ENCODE assay signal across 8 cellular contexts in genomic region chr17:35849469-35850348, GRCh38. TPM values are rescaled to one million over a fixed set of nuclear protein-coding genes. Genes with fewer than 3 reads are reported as not detected.
A peak's percentile ranks its signal among the peaks of the same experiment; 100 is the strongest.
DNase-seq lines count a peak whose midpoint lies in the region; ATAC-seq, FAIRE-seq and TF ChIP-seq lines count a peak whose summit lies in the region.
"Had no signal": no experiment of that assay in that cellular context is flagged by ENCODE, and none has a peak within 500 bp of the region (broad histone marks: within the 10 kb centered on the region; RNA-seq: fewer than 3 reads in every experiment).

No MANE protein-coding gene starts in this region.

- TF ChIP-seq RAD21 in K562 (CRISPR knock-in tag; conservative IDR thresholded peaks at IDR 0.05 in 1 of 2, IDR thresholded peaks at IDR 0.05 in 1 of 2) = peak; percentile 54 to 84

- H3K79me2 ChIP-seq in K562 (ENCODE audit: control insufficient read depth, insufficient read depth, low read length) = no peaks in the 10 kb centered on the region

- H3K27ac ChIP-seq in K562 (ENCODE audit: extremely low read depth, low read depth, low read length) = no peak overlapping the region
- no peak overlapping the region for H3K27ac ChIP-seq in aorta (ENCODE audit: low read depth in 1 of 2, low read length in 2 of 2)
- H3K27ac ChIP-seq: epithelial cell of prostate had no signal

- CTCF ChIA-PET in K562 (lab: Yijun Ruan, JAX; ENCODE audit: low intra/inter-chr PET ratio) = interaction anchor here (0.8 to 1.4 kb wide), 3 partner anchors 120 to 299 kb away, joined by 5 read pairs; no protein-coding TSS in a partner anchor

- BruUV-seq in K562 (replicated peaks; lab: Mats Ljungman, UMichigan) = no TSS peak

- intact Hi-C loops in K562 (cut with micrococcal nuclease) = loop anchor here (5.0 to 10.0 kb wide), 3 partner anchors 93 to 295 kb away; partner anchors contain the start of gene LYZL6
- intact Hi-C loops in aorta (cut with DNase I) = no loop called here

- H4K20me1 ChIP-seq in K562 (replicated peaks; ENCODE audit: control insufficient read depth, insufficient read depth, low read length) = no peaks in the 10 kb centered on the region

- no peak overlapping the region for H3K9ac ChIP-seq in K562 (ENCODE audit: insufficient read depth in 1 of 2, low read depth in 2 of 2, low read length in 2 of 2)

- H2AFZ ChIP-seq in K562 (ENCODE audit: low read depth, low read length) = no peak overlapping the region

- ATAC-seq in K562 (peak; percentile 92), aorta (ENCODE audit: low FRiP score) (no peak)

- 30% methylated on average over 7 of the region's 7 CpGs for WGBS in K562 (ENCODE audit: insufficient coverage, low coverage, missing lambda C conversion rate)
- WGBS in aorta, 2 donors = 61 to 64% methylated on average over 7 of the region's 7 CpGs

- H3K4me1 ChIP-seq in K562 (replicated peaks in 1 of 2; ENCODE audit: control insufficient read depth in 2 of 2, insufficient read depth in 2 of 2, low read length in 2 of 2) = no peaks in the 10 kb centered on the region
- H3K4me1 ChIP-seq in aorta (ENCODE audit: control insufficient read depth in 1 of 2, insufficient read depth in 2 of 2, low read length in 2 of 2) = no peaks in the 10 kb centered on the region

- no peak overlapping the region for H3K4me2 ChIP-seq in K562 (ENCODE audit: insufficient read depth, low read length)

- H3K27me3 ChIP-seq in K562 (ENCODE audit: control insufficient read depth in 2 of 2, insufficient read depth in 2 of 2, low read length in 2 of 2) (no peaks in the 10 kb centered on the region), aorta (ENCODE audit: control insufficient read depth in 1 of 2, insufficient read depth in 2 of 2, low read length in 1 of 2) (no peaks in the 10 kb centered on the region)

- no peak for TF ChIP-seq POLR2A in K562 (conservative IDR thresholded peaks at IDR 0.05)

- TF ChIP-seq CTCF in GM12872 (IDR thresholded peaks at IDR 0.05; ENCODE audit: insufficient read depth, low read depth, low read length) = peak; percentile 77
- TF ChIP-seq CTCF in K562 (IDR thresholded peaks at IDR 0.05 in 2 of 3, conservative IDR thresholded peaks at IDR 0.05 in 1 of 3; ENCODE audit: insufficient read depth in 2 of 3, low read depth in 1 of 3, low read length in 3 of 3) = peak; percentile 77 to 90 (median 81)

- H3K36me3 ChIP-seq in K562 (ENCODE audit: control insufficient read depth, insufficient read depth, low read length) (peaks cover 46% of the 10 kb centered on the region), aorta (ENCODE audit: control insufficient read depth in 1 of 2, insufficient read depth in 2 of 2, low read length in 1 of 2) (peaks cover 5 to 9% of the 10 kb centered on the region in 2 donors)

- POLR2A ChIA-PET in K562 (lab: Yijun Ruan, JAX) = interaction anchor here (0.8 to 1.8 kb wide), 3 partner anchors 10 to 52 kb away, joined by 3 to 5 read pairs (median 4); no protein-coding TSS in a partner anchor

- no peak for FAIRE-seq in K562 (lab: Jason Lieb, UNC)

- in situ Hi-C loops in K562 (cut with MboI) = no loop called here

- H3K4me3 ChIP-seq in K562 (no peak overlapping the region), aorta (ENCODE audit: low read length in 2 of 2) (no peak overlapping the region)

- DNase-seq in NCI-H1105 (lab: John Stamatoyannopoulos, UW) (peak; percentile 34), T-helper 1 cell (peak in 4 of 5 donors; percentile 28 to 71 (median 44)), K562 (ENCODE audit: extremely low read depth in 1 of 4, low spot score in 3 of 4) (peak; percentile 48 to 82 (median 54)), inferior parietal cortex (ENCODE audit: extremely low spot score) (peak; percentile 72), aorta (no peak)
- peak; percentile 36 to 57 for DNase-seq in stimulated activated CD4-positive, alpha-beta T cell treated with anti-CD3 and anti-CD28 coated beads, Interleukin-2, amount 100 ng/mL, for 24 hours

- no peaks in the 10 kb centered on the region for H3K9me1 ChIP-seq in K562 (ENCODE audit: control insufficient read depth, insufficient read depth, low read length)

- H3K9me3 ChIP-seq in K562 (replicated peaks; ENCODE audit: control insufficient read depth, insufficient read depth, low read depth, low read length) (no peaks in the 10 kb centered on the region), aorta (ENCODE audit: control insufficient read depth, low read length) (no peaks in the 10 kb centered on the region)

- TF ChIP-seq EP300 in K562 (IDR thresholded peaks at IDR 0.05; ENCODE audit: low read length) = no peak

RNA-seq across cellular contexts. Expression of gene HEATR9, which starts 19.0 kb away (rescaled TPM):
- not detected in 2 replicates for total RNA-seq in K562 (2011; cell fraction: chromatin; rRNA removed; ENCODE audit: low replicate concordance)
- total RNA-seq in K562 (2011; cell fraction: nucleolus; rRNA removed) = not detected in 2 replicates
- total RNA-seq in K562 (2011; cell fraction: nucleoplasm; rRNA removed) = not detected in 2 replicates
- not detected in 2 replicates for total RNA-seq in K562 (2014; rRNA removed)
- not detected in 2 replicates for total RNA-seq in K562 (2014; rRNA removed; fragmentation: Illumina TruSeq; extraction: Trizol)
- not detected in 2 replicates for total RNA-seq in K562 (2015; rRNA removed; fragmentation: Illumina TruSeq; extraction: Trizol)
- not detected in 2 replicates for total RNA-seq in K562 (2021)
- polyA plus RNA-seq in K562 (2011; rRNA removed) = not detected in 2 replicates
- polyA plus RNA-seq in K562 (2011; cell fraction: cytosol; rRNA removed) = not detected in 2 replicates
- polyA plus RNA-seq in K562 (2011; cell fraction: nucleus; rRNA removed) = not detected in 2 replicates
- polyA plus RNA-seq in K562 (2012) = not detected in 2 replicates
- polyA plus RNA-seq in K562 (2014; fragmentation: Illumina TruSeq; extraction: Trizol) = not detected in 2 replicates
- not detected for polyA plus RNA-seq in K562 (2014; fragmentation: Nextera tagmentation; extraction: Ambion mirVana)
- not detected in 2 replicates for polyA plus RNA-seq in K562 (2014; rRNA removed)
- polyA minus RNA-seq in K562 (2011; rRNA and poly(A)+ RNA removed) = not detected in 2 replicates
- polyA minus RNA-seq in K562 (2011; cell fraction: cytosol; rRNA and poly(A)+ RNA removed) = not detected in 2 replicates
- polyA minus RNA-seq in K562 (2011; cell fraction: nucleus; rRNA and poly(A)+ RNA removed) = not detected in 2 replicates
- total RNA-seq in aorta = not detected
- polyA plus RNA-seq in aorta = not detected

RNA-seq across cellular contexts. Expression of gene CCL5, which starts 30.5 kb away (rescaled TPM):
- 0.37 TPM in 1 of 2 replicates, not detected in the other for total RNA-seq in K562 (2011; cell fraction: chromatin; rRNA removed; ENCODE audit: low replicate concordance)
- total RNA-seq in K562 (2011; cell fraction: nucleolus; rRNA removed) = not detected in 2 replicates
- total RNA-seq in K562 (2011; cell fraction: nucleoplasm; rRNA removed) = 0.29 TPM in 1 of 2 replicates, not detected in the other
- 0.08 and 0.18 TPM in 2 replicates for total RNA-seq in K562 (2014; rRNA removed)
- total RNA-seq in K562 (2014; rRNA removed; fragmentation: Illumina TruSeq; extraction: Trizol) = 0.16 TPM in 1 of 2 replicates, not detected in the other
- 0.18 and 0.23 TPM in 2 replicates for total RNA-seq in K562 (2015; rRNA removed; fragmentation: Illumina TruSeq; extraction: Trizol)
- 0.56 and 0.58 TPM in 2 replicates for total RNA-seq in K562 (2021)
- polyA plus RNA-seq in K562 (2011; rRNA removed) = 0.08 and 0.53 TPM in 2 replicates
- 0.72 TPM in 1 of 2 replicates, not detected in the other for polyA plus RNA-seq in K562 (2011; cell fraction: cytosol; rRNA removed)
- polyA plus RNA-seq in K562 (2011; cell fraction: nucleus; rRNA removed) = not detected in 2 replicates
- polyA plus RNA-seq in K562 (2012) = 0.30 and 0.65 TPM in 2 replicates
- polyA plus RNA-seq in K562 (2014; fragmentation: Illumina TruSeq; extraction: Trizol) = 0.43 TPM in 2 replicates
- polyA plus RNA-seq in K562 (2014; fragmentation: Nextera tagmentation; extraction: Ambion mirVana) = under 1 TPM; 0.46 to 0.59 TPM
- polyA plus RNA-seq in K562 (2014; rRNA removed) = 0.30 and 0.49 TPM in 2 replicates
- polyA minus RNA-seq in K562 (2011; rRNA and poly(A)+ RNA removed) = not detected in 2 replicates
- polyA minus RNA-seq in K562 (2011; cell fraction: cytosol; rRNA and poly(A)+ RNA removed) = 0.86 TPM in 1 of 2 replicates, not detected in the other
- polyA minus RNA-seq in K562 (2011; cell fraction: nucleus; rRNA and poly(A)+ RNA removed) = not detected in 2 replicates
- 1 to 10 TPM; 6.7 to 7.5 TPM for total RNA-seq in aorta
- 1 to 10 TPM; 1.5 to 9.4 TPM for polyA plus RNA-seq in aorta

RNA-seq across cellular contexts. Expression of gene TAF15, which starts 40.4 kb away (rescaled TPM):
- total RNA-seq in K562 (2011; cell fraction: chromatin; rRNA removed; ENCODE audit: low replicate concordance) = 209 and 455 TPM in 2 replicates
- 104 and 126 TPM in 2 replicates for total RNA-seq in K562 (2011; cell fraction: nucleolus; rRNA removed)
- 198 and 253 TPM in 2 replicates for total RNA-seq in K562 (2011; cell fraction: nucleoplasm; rRNA removed)
- total RNA-seq in K562 (2014; rRNA removed) (50.2 and 54.5 TPM in 2 replicates), K562 (2014; rRNA removed; fragmentation: Illumina TruSeq; extraction: Trizol) (56.8 and 64.3 TPM in 2 replicates), K562 (2015; rRNA removed; fragmentation: Illumina TruSeq; extraction: Trizol) (45.9 and 50.7 TPM in 2 replicates), K562 (2021) (178 and 213 TPM in 2 replicates), aorta (100 to 1,000 TPM; 136 to 167 TPM)
- polyA plus RNA-seq in K562 (2011; rRNA removed) (60.0 and 77.7 TPM in 2 replicates), K562 (2014; fragmentation: Illumina TruSeq; extraction: Trizol) (267 and 272 TPM in 2 replicates), K562 (2014; fragmentation: Nextera tagmentation; extraction: Ambion mirVana) (10 to 100 TPM in 1 of 2 experiments, 1 to 10 TPM in 1; 4.1 to 22.7 TPM), K562 (2014; rRNA removed) (142 and 171 TPM in 2 replicates), aorta (100 to 1,000 TPM in 1 of 2 donors, 10 to 100 TPM in 1; 86.2 to 143 TPM)
- polyA plus RNA-seq in K562 (2011; cell fraction: cytosol; rRNA removed) = 35.6 and 39.1 TPM in 2 replicates
- polyA plus RNA-seq in K562 (2011; cell fraction: nucleus; rRNA removed) = 59.8 and 89.8 TPM in 2 replicates
- polyA plus RNA-seq in K562 (2012) = 216 and 380 TPM in 2 replicates
- 105 and 122 TPM in 2 replicates for polyA minus RNA-seq in K562 (2011; rRNA and poly(A)+ RNA removed)
- polyA minus RNA-seq in K562 (2011; cell fraction: cytosol; rRNA and poly(A)+ RNA removed) = 44.4 and 68.8 TPM in 2 replicates
- 74.2 and 95.4 TPM in 2 replicates for polyA minus RNA-seq in K562 (2011; cell fraction: nucleus; rRNA and poly(A)+ RNA removed)

RNA-seq across cellular contexts. Expression of gene MMP28, which starts 54.3 kb away (rescaled TPM):
- not detected in 2 replicates for total RNA-seq in K562 (2011; cell fraction: chromatin; rRNA removed; ENCODE audit: low replicate concordance)
- not detected in 2 replicates for total RNA-seq in K562 (2011; cell fraction: nucleolus; rRNA removed)
- total RNA-seq in K562 (2011; cell fraction: nucleoplasm; rRNA removed) = not detected in 2 replicates
- total RNA-seq in K562 (2014; rRNA removed) (not detected in 2 replicates), K562 (2014; rRNA removed; fragmentation: Illumina TruSeq; extraction: Trizol) (not detected in 2 replicates), K562 (2015; rRNA removed; fragmentation: Illumina TruSeq; extraction: Trizol) (not detected in 2 replicates), K562 (2021) (not detected in 2 replicates), aorta (1 to 10 TPM; 4.5 to 6.4 TPM)
- polyA plus RNA-seq in K562 (2011; rRNA removed) (not detected in 2 replicates), K562 (2014; fragmentation: Illumina TruSeq; extraction: Trizol) (not detected in 2 replicates), K562 (2014; fragmentation: Nextera tagmentation; extraction: Ambion mirVana) (not detected), K562 (2014; rRNA removed) (not detected in 2 replicates), aorta (1 to 10 TPM; 1.5 to 5.4 TPM)
- not detected in 2 replicates for polyA plus RNA-seq in K562 (2011; cell fraction: cytosol; rRNA removed)
- polyA plus RNA-seq in K562 (2011; cell fraction: nucleus; rRNA removed) = not detected in 2 replicates
- polyA plus RNA-seq in K562 (2012) = not detected in 2 replicates
- not detected in 2 replicates for polyA minus RNA-seq in K562 (2011; rRNA and poly(A)+ RNA removed)
- not detected in 2 replicates for polyA minus RNA-seq in K562 (2011; cell fraction: cytosol; rRNA and poly(A)+ RNA removed)
- 0.27 TPM in 1 of 2 replicates, not detected in the other for polyA minus RNA-seq in K562 (2011; cell fraction: nucleus; rRNA and poly(A)+ RNA removed)

Comparison
In these comparisons a context has a peak if more than half of its experiments do, and no peak if none do; other contexts are left out.
1. DNase-seq: peak in NCI-H1105 (single experiment), T-helper 1 cell (4 of 5), K562 (4 of 4), inferior parietal cortex (single experiment) and stimulated activated CD4-positive, alpha-beta T cell treated with anti-CD3 and anti-CD28 coated beads, Interleukin-2, amount 100 ng/mL, for 24 hours (2 of 2); none in aorta (0 of 2).
2. RNA of gene CCL5, which starts 30.5 kb away (total RNA-seq): 6.7 to 7.5 TPM in aorta; 0.08 to 0.58 TPM in K562; every median in the first group is over 4 times any median in the second.